In genomic region chr13:49620170-49620621, GRCh38 we compare ENCODE assay signal across 9 cellular contexts. TPM values are rescaled to one million over a fixed set of nuclear protein-coding genes. Genes with fewer than 3 reads are reported as not detected.
DNase-seq lines count a peak whose midpoint lies in the region; ATAC-seq and TF ChIP-seq lines count a peak whose summit lies in the region.
"Had no signal": no experiment of that assay in that cellular context is flagged by ENCODE, and none has a peak within 500 bp of the region (broad histone marks: within the 10 kb centered on the region; RNA-seq: fewer than 3 reads in every experiment).

No MANE protein-coding gene starts in this region.

- peaks cover 14% of the 10 kb centered on the region for H3K4me1 ChIP-seq in suprapubic skin
- no peaks in the 10 kb centered on the region for H3K4me1 ChIP-seq in CD4-positive, alpha-beta memory T cell (ENCODE audit: insufficient read depth, low read length)

- no peaks in the 10 kb centered on the region for H3K27me3 ChIP-seq in suprapubic skin
- no peaks in the 10 kb centered on the region for H3K27me3 ChIP-seq in CD4-positive, alpha-beta memory T cell (ENCODE audit: insufficient read depth, low read length)

- POLR2A ChIA-PET in CD4-positive, alpha-beta memory T cell (lab: Charles Lee; ENCODE audit: partially characterized antibody), result no interaction called here

- H3K27ac ChIP-seq in suprapubic skin, result no peak overlapping the region
- no peak overlapping the region for H3K27ac ChIP-seq in CD4-positive, alpha-beta memory T cell (ENCODE audit: low read depth, low read length)

- peak; percentile 74 for ATAC-seq in HG02870 (IDR thresholded peaks at IDR 0.05; ENCODE audit: unreplicated experiment)

- no peak for TF ChIP-seq CTCF in suprapubic skin (IDR thresholded peaks at IDR 0.05)

- peak overlapping the region; percentile 18 for H3K4me3 ChIP-seq in suprapubic skin
- no peak overlapping the region for H3K4me3 ChIP-seq in CD4-positive, alpha-beta memory T cell (ENCODE audit: low read length in 2 of 2)

- H3K27ac Mint-ChIP-seq in T-helper 1 cell treated with Interleukin-12 subunit alpha and Interleukin-12 subunit beta and Interleukin-4 antibody, amounts not matched to agents 30 μg/mL and 1 μg/mL, for 36 hours, result no peak overlapping the region
- H3K27ac Mint-ChIP-seq in CD4-positive, alpha-beta memory T cell, result peak overlapping the region in 1 of 7 donors; percentile 29

- H3K4me1 Mint-ChIP-seq in T-helper 1 cell treated with Interleukin-12 subunit alpha and Interleukin-12 subunit beta and Interleukin-4 antibody, amounts not matched to agents 30 μg/mL and 1 μg/mL, for 36 hours (ENCODE audit: low read depth), result peaks cover 3% of the 10 kb centered on the region
- H3K4me1 Mint-ChIP-seq in CD4-positive, alpha-beta memory T cell, result peaks cover 0 to 3% (median 0%) of the 10 kb centered on the region in 4 donors

- peak; percentile 6 for DNase-seq in activated gamma-delta T cell treated with Interleukin-2 at 50 U/mL for 16 hours
- DNase-seq in activated gamma-delta T cell (lab: John Stamatoyannopoulos, UW), result no peak
- DNase-seq in suprapubic skin (ENCODE audit: low spot score in 2 of 2), result no peak
- DNase-seq in stimulated activated CD4-positive, alpha-beta T cell treated with anti-CD3 and anti-CD28 coated beads, Interleukin-1b, Interleukin-23, amount 100 ng/mL, for 48 hours, result no peak
- no peak for DNase-seq in CD4-positive, alpha-beta memory T cell
- DNase-seq in CD1c-positive myeloid dendritic cell (ENCODE audit: extremely low spot score), result no peak

- CTCF ChIA-PET in CD4-positive, alpha-beta memory T cell (lab: Charles Lee; ENCODE audit: partially characterized antibody), result interaction anchor here (0.6 to 1.0 kb wide), 2 partner anchors 11 to 227 kb away, joined by 3 to 5 read pairs; no protein-coding TSS in a partner anchor

- TF ChIP-seq POLR2A in suprapubic skin (IDR thresholded peaks at IDR 0.05), result no peak

- TF ChIP-seq EP300 in suprapubic skin (IDR thresholded peaks at IDR 0.05), result no peak

- 47% methylated on average over 22 of the region's 22 CpGs for WGBS in suprapubic skin

- H3K9me3 Mint-ChIP-seq in T-helper 1 cell treated with Interleukin-12 subunit alpha and Interleukin-12 subunit beta and Interleukin-4 antibody, amounts not matched to agents 30 μg/mL and 1 μg/mL, for 36 hours, result no peaks in the 10 kb centered on the region
- H3K9me3 Mint-ChIP-seq in CD4-positive, alpha-beta memory T cell, result no peaks in the 10 kb centered on the region

- H3K4me3 Mint-ChIP-seq in T-helper 1 cell treated with Interleukin-12 subunit alpha and Interleukin-12 subunit beta and Interleukin-4 antibody, amounts not matched to agents 30 μg/mL and 1 μg/mL, for 36 hours, result peak overlapping the region; percentile 22
- H3K4me3 Mint-ChIP-seq in CD4-positive, alpha-beta memory T cell, result peak overlapping the region in 2 of 8 donors; percentile 55 to 67

- no peaks in the 10 kb centered on the region for H3K36me3 ChIP-seq in suprapubic skin
- H3K36me3 ChIP-seq in CD4-positive, alpha-beta memory T cell (ENCODE audit: insufficient read depth, low read length), result no peaks in the 10 kb centered on the region

- H3K9me3 ChIP-seq in suprapubic skin, result no peaks in the 10 kb centered on the region
- no peaks in the 10 kb centered on the region for H3K9me3 ChIP-seq in CD4-positive, alpha-beta memory T cell (ENCODE audit: control insufficient read depth in 1 of 2, low read length in 2 of 2)

- intact Hi-C loops in CD4-positive, alpha-beta memory T cell (cut with micrococcal nuclease), result no loop called here

- no peaks in the 10 kb centered on the region for H3K27me3 Mint-ChIP-seq in T-helper 1 cell treated with Interleukin-12 subunit alpha and Interleukin-12 subunit beta and Interleukin-4 antibody, amounts not matched to agents 30 μg/mL and 1 μg/mL, for 36 hours (ENCODE audit: low read depth)
- H3K27me3 Mint-ChIP-seq in CD4-positive, alpha-beta memory T cell, result peaks cover 4% of the 10 kb centered on the region in 2 donors

- no peaks in the 10 kb centered on the region for H3K36me3 Mint-ChIP-seq in T-helper 1 cell treated with Interleukin-12 subunit alpha and Interleukin-12 subunit beta and Interleukin-4 antibody, amounts not matched to agents 30 μg/mL and 1 μg/mL, for 36 hours (ENCODE audit: low read depth)
- no peaks in the 10 kb centered on the region for H3K36me3 Mint-ChIP-seq in CD4-positive, alpha-beta memory T cell

RNA-seq across cellular contexts. Expression of gene ARL11, which starts 8.1 kb away (rescaled TPM):
- under 1 TPM; 0.16 to 0.55 (median 0.28) TPM for total RNA-seq in suprapubic skin
- total RNA-seq in CD4-positive, alpha-beta memory T cell, result under 1 TPM; 0.50 to 0.55 TPM
- under 1 TPM; 0.15 to 0.32 TPM for polyA plus RNA-seq in CD4-positive, alpha-beta memory T cell
- total RNA-seq: LHCN-M2 had no signal

RNA-seq across cellular contexts. Expression of gene RCBTB1, which starts 34.8 kb away (rescaled TPM):
- 10 to 100 TPM in 2 of 4 donors, 1 to 10 TPM in 2; 8.2 to 11.1 (median 10.2) TPM for total RNA-seq in suprapubic skin
- total RNA-seq in CD4-positive, alpha-beta memory T cell, result 10 to 100 TPM; 20.7 to 21.3 TPM
- 10 to 100 TPM; 11.2 to 14.0 TPM for polyA plus RNA-seq in CD4-positive, alpha-beta memory T cell
